11 cellular contexts compared by ENCODE assay signal in the genomic region with DNA sequence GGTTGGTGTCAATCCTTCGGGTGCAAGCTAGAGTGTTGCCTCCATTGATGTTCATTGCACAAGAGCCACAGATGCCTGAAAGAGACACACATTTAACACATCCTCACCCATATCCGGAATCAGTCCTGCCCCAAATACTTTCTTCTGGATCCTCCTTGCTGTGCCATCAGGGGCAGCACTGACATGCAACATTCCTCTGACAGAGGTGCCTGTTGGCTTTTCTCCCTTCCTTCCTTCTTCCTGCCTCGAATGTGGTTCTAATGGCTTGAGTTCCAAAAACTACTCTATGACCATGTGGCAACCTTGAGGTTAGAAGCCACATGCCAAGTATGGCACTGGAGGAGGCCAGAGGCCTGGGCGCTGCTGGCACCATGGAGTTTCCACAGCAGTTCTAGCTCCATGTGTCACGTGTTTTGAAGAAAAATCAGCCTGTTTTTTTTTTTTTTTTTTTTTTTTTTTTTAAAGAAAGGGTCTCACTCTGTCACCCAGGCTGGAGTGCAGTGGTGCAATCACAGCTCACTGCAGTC. TPM values are rescaled to one million over a fixed set of nuclear protein-coding genes. Genes with fewer than 3 reads are reported as not detected.
"Had no signal": no experiment of that assay in that cellular context is flagged by ENCODE, and none has a peak within 500 bp of the region (broad histone marks: within the 10 kb centered on the region; RNA-seq: fewer than 3 reads in every experiment).

No MANE protein-coding gene starts in this region.

- H3K9me3 ChIP-seq: gastrocnemius medialis, tibial artery had no signal

- H3K4me1 ChIP-seq: gastrocnemius medialis had no signal

- H3K27ac ChIP-seq: neural progenitor cell, parathyroid adenoma, tibial artery had no signal

- ATAC-seq: activated T-cell treated with anti-CD3 and anti-CD28 coated beads, Interleukin-2, amount 50 U/mL, for 4 hours; SK-N-SH treated with all-trans-retinoic acid at 6 μM for 48 hours had no signal

- H3K4me3 ChIP-seq: gastrocnemius medialis, neural progenitor cell, tibial artery had no signal

- H3K36me3 ChIP-seq: neural progenitor cell had no signal

- H3K27me3 ChIP-seq: gastrocnemius medialis, neural progenitor cell, tibial artery had no signal

- DNase-seq: activated naive CD8-positive, alpha-beta T cell treated with anti-CD3 and anti-CD28 coated beads, Interleukin-2, amount 10 ng/mL, durations not matched to agents 7 days and 5 days; activated T-cell treated with anti-CD3 and anti-CD28 coated beads, Interleukin-2, amount 50 U/mL, for 4 hours; anterior cingulate cortex; gastrocnemius medialis; kidney; left ventricle myocardium superior; small intestine; tibial artery had no signal

RNA-seq across cellular contexts. Expression of a gene that starts 48.3 kb away (rescaled TPM):
- total RNA-seq: activated naive CD8-positive, alpha-beta T cell treated with anti-CD3 and anti-CD28 coated beads, Interleukin-2, amount 10 ng/mL, durations not matched to agents 7 days and 5 days had no signal
